In genomic region chr10:91924212-91925021, GRCh38 we compare ENCODE assay signal across 1 cellular context.
TF ChIP-seq lines count a peak whose summit lies in the region.

No MANE protein-coding gene starts in this region.

TF ChIP-seq in GM12878, 131 proteins besides CTCF, POLR2A, EP300 and RAD21 (continued from another document):
- TF ChIP-seq USF2 (IDR thresholded peaks at IDR 0.05; ENCODE audit: borderline replicate concordance, low read depth, low read length) = no peak
- TF ChIP-seq SREBF1 (IDR thresholded peaks at IDR 0.05; ENCODE audit: low read length) = no peak
- TF ChIP-seq BACH1 (IDR thresholded peaks at IDR 0.05; ENCODE audit: borderline replicate concordance) = no peak
- no peak for TF ChIP-seq ZSCAN29 (IDR thresholded peaks at IDR 0.05)
- 0 out of 2 replicates have a peak, but pooled peaks have one; percentile 5 for TF ChIP-seq NBN (IDR thresholded peaks at IDR 0.05)
- no peak for TF ChIP-seq FOXM1 (IDR thresholded peaks at IDR 0.05; ENCODE audit: low read depth, low read length)
- TF ChIP-seq TARDBP (IDR thresholded peaks at IDR 0.05; ENCODE audit: borderline replicate concordance) = no peak
- no peak for TF ChIP-seq ZZZ3 (IDR thresholded peaks at IDR 0.05; ENCODE audit: control insufficient read depth, insufficient read length, low read depth)
- TF ChIP-seq EGR1 (IDR thresholded peaks at IDR 0.05; ENCODE audit: borderline replicate concordance in 1 of 2, low read depth in 2 of 2, low read length in 2 of 2) = no peak
- TF ChIP-seq SREBF2 (IDR thresholded peaks at IDR 0.05; ENCODE audit: low read length) = no peak
- TF ChIP-seq DPF2 (IDR thresholded peaks at IDR 0.05) = no peak
- no peak for TF ChIP-seq ZNF592 (IDR thresholded peaks at IDR 0.05)
- no peak for TF ChIP-seq SIN3A (IDR thresholded peaks at IDR 0.05; ENCODE audit: low read depth, low read length)
- no peak for TF ChIP-seq SMAD1 (IDR thresholded peaks at IDR 0.05; ENCODE audit: low read depth, partially characterized antibody)
- TF ChIP-seq ZNF24 (IDR thresholded peaks at IDR 0.05) = no peak
- TF ChIP-seq BCL11A (IDR thresholded peaks at IDR 0.05; ENCODE audit: low read depth, low read length) = no peak
- no peak for TF ChIP-seq TCF3 (IDR thresholded peaks at IDR 0.05; ENCODE audit: borderline replicate concordance, insufficient read depth, low read depth, low read length)
- TF ChIP-seq NR2C1 (IDR thresholded peaks at IDR 0.05) = no peak
- TF ChIP-seq MTA2 (IDR thresholded peaks at IDR 0.05; ENCODE audit: low read depth) = no peak; the same call in 1 of the 2 replicates
- TF ChIP-seq NRF1 (conservative IDR thresholded peaks at IDR 0.05; ENCODE audit: low read depth, low read length) = no peak
- peak; percentile 63; the same call in 1 of the 2 replicates for TF ChIP-seq SPI1 (IDR thresholded peaks at IDR 0.05; ENCODE audit: borderline replicate concordance, insufficient read depth, low read depth, low read length)
- no peak for TF ChIP-seq CHD2 (IDR thresholded peaks at IDR 0.05; ENCODE audit: borderline replicate concordance, low read depth, low read length)
- no peak for TF ChIP-seq BMI1 (IDR thresholded peaks at IDR 0.05; ENCODE audit: borderline replicate concordance)
- TF ChIP-seq RELB (IDR thresholded peaks at IDR 0.05; ENCODE audit: low read depth) = peak; percentile 40; the same call in 1 of the 2 replicates
